ENCODE assay signal across 8 cellular contexts in genomic region chr12:3034067-3034750, GRCh38. TPM values are rescaled to one million over a fixed set of nuclear protein-coding genes. Genes with fewer than 3 reads are reported as not detected.
A peak's percentile ranks its signal among the peaks of the same experiment; 100 is the strongest.
DNase-seq lines count a peak whose midpoint lies in the region; ATAC-seq and TF ChIP-seq lines count a peak whose summit lies in the region.

No MANE protein-coding gene starts in this region.

- TF ChIP-seq POLR2A in Peyer's patch (IDR thresholded peaks at IDR 0.05) (no peak), body of pancreas (IDR thresholded peaks at IDR 0.05) (no peak)

- peak; percentile 33 to 45 for ATAC-seq in activated CD4-positive, CD25-positive, alpha-beta regulatory T cell treated with anti-CD3 and anti-CD28 coated beads, Interleukin-2, amount 50 U/mL, for 24 hours
- ATAC-seq in body of pancreas, result peak; percentile 76
- no peak for ATAC-seq in HG02938 (IDR thresholded peaks at IDR 0.05; ENCODE audit: unreplicated experiment)

- H3K27me3 ChIP-seq in Peyer's patch (no peaks in the 10 kb centered on the region), body of pancreas (no peaks in the 10 kb centered on the region)

- WGBS in body of pancreas, 2 donors, result 37 to 38% methylated on average over 10 of the region's 10 CpGs

- TF ChIP-seq CTCF in Peyer's patch (IDR thresholded peaks at IDR 0.05), result peak in 5 of 6 experiments; percentile 4 to 69 (median 57)
- peak; percentile 42 to 80 (median 73) for TF ChIP-seq CTCF in body of pancreas (IDR thresholded peaks at IDR 0.05)

- intact Hi-C loops in body of pancreas (cut with DNase I), result loop anchor here (10.0 kb wide), 2 partner anchors 69 to 169 kb away; no protein-coding TSS in a partner anchor

- DNase-seq in activated CD4-positive, CD25-positive, alpha-beta regulatory T cell treated with anti-CD3 and anti-CD28 coated beads, Interleukin-2, amount 50 U/mL, for 72 hours, result no peak
- DNase-seq in HT1080 (ENCODE audit: low read depth) (peak; percentile 68), Peyer's patch (peak in 2 of 3 donors; percentile 73 to 77), body of pancreas (peak; percentile 77 to 85 (median 78)), iPS-NIHi7 (ENCODE audit: extremely low spot score) (peak; percentile 91)
- peak; percentile 13 for DNase-seq in stimulated activated CD4-positive, alpha-beta T cell treated with anti-CD3 and anti-CD28 coated beads, Interleukin-12 subunit alpha, Interleukin-12 subunit beta, amount 100 ng/mL, for 4 hours

- no peak overlapping the region for H3K27ac ChIP-seq in Peyer's patch
- no peak overlapping the region for H3K27ac ChIP-seq in body of pancreas

- no peaks in the 10 kb centered on the region for H3K4me1 ChIP-seq in Peyer's patch
- H3K4me1 ChIP-seq in body of pancreas, result peaks cover 32% of the 10 kb centered on the region

- no peaks in the 10 kb centered on the region for H3K9me3 ChIP-seq in Peyer's patch
- H3K9me3 ChIP-seq in body of pancreas, result no peaks in the 10 kb centered on the region

- H3K36me3 ChIP-seq in Peyer's patch, result no peaks in the 10 kb centered on the region
- H3K36me3 ChIP-seq in body of pancreas (replicated peaks in 1 of 2; ENCODE audit: insufficient read depth in 1 of 2, low read depth in 2 of 2), result peaks cover 6% of the 10 kb centered on the region in 2 donors

- H3K4me3 ChIP-seq in Peyer's patch (no peak overlapping the region), body of pancreas (no peak overlapping the region)

RNA-seq across cellular contexts. Expression of gene TSPAN9, which starts 43.0 kb away (rescaled TPM):
- 18.5 and 21.3 TPM in 2 replicates for total RNA-seq in HT1080 (2014; rRNA removed; shearing (Covaris generic))
- 20.5 and 27.7 TPM in 2 replicates for polyA plus RNA-seq in HT1080 (2015; cell fraction: cytosol; rRNA removed)
- polyA plus RNA-seq in HT1080 (2015; cell fraction: nucleus; rRNA removed), result 29.4 and 34.3 TPM in 2 replicates
- total RNA-seq in Peyer's patch (10 to 100 TPM in 3 of 4 donors, 1 to 10 TPM in 1; 7.5 to 23.9 (median 11.8) TPM), body of pancreas (10 to 100 TPM; 14.0 to 18.5 TPM)
